In genomic region chr17:47276868-47277267, GRCh38 we compare ENCODE assay signal across 8 cellular contexts. TPM values are rescaled to one million over a fixed set of nuclear protein-coding genes. Genes with fewer than 3 reads are reported as not detected.
DNase-seq lines count a peak whose midpoint lies in the region; ATAC-seq, FAIRE-seq and TF ChIP-seq lines count a peak whose summit lies in the region.

No MANE protein-coding gene starts in this region.

- TF ChIP-seq CTCF in sigmoid colon (IDR thresholded peaks at IDR 0.05) = no peak

- peaks cover 0 to 83% (median 71%) of the 10 kb centered on the region in 4 donors for H3K4me1 ChIP-seq in sigmoid colon
- no peaks in the 10 kb centered on the region for H3K4me1 ChIP-seq in CD8-positive, alpha-beta memory T cell (ENCODE audit: insufficient read depth, low read length)

- no peak for ATAC-seq in HG03565 (IDR thresholded peaks at IDR 0.05; ENCODE audit: unreplicated experiment)

- no peaks in the 10 kb centered on the region for H3K27me3 ChIP-seq in sigmoid colon
- no peaks in the 10 kb centered on the region for H3K27me3 ChIP-seq in CD8-positive, alpha-beta memory T cell (ENCODE audit: insufficient read depth, low read length, poor library complexity, severe bottlenecking)

- 30 to 50% methylated on average over 10 of the region's 10 CpGs for WGBS in sigmoid colon, 2 donors

- intact Hi-C loops in sigmoid colon (cut with DNase I) = no loop called here

- H3K27me3 Mint-ChIP-seq in CD8-positive, alpha-beta memory T cell = peaks cover 0 to 14% of the 10 kb centered on the region in 2 donors

- no peak for TF ChIP-seq POLR2A in sigmoid colon (IDR thresholded peaks at IDR 0.05)

- DNase-seq in GM04503 (ENCODE audit: low read depth) (peak; percentile 90), RCC 7860 (ENCODE audit: low spot score) (peak; percentile 30), globus pallidus (ENCODE audit: low spot score) (peak; percentile 28), sigmoid colon (peak; percentile 94), cerebellum (ENCODE audit: low spot score) (no peak), inferior parietal cortex (ENCODE audit: extremely low spot score) (no peak)
- no peak for DNase-seq in CD8-positive, alpha-beta memory T cell

- TF ChIP-seq EP300 in sigmoid colon (IDR thresholded peaks at IDR 0.05) = peak in 1 of 4 donors; percentile 10

- CTCF ChIA-PET in CD8-positive, alpha-beta memory T cell (lab: Charles Lee) = no interaction called here

- H3K36me3 Mint-ChIP-seq in CD8-positive, alpha-beta memory T cell = no peaks in the 10 kb centered on the region

- H3K4me3 Mint-ChIP-seq in CD8-positive, alpha-beta memory T cell = no peak overlapping the region

- H3K27ac ChIP-seq in sigmoid colon = peak overlapping the region; percentile 86 to 92 (median 88)
- H3K27ac ChIP-seq in CD8-positive, alpha-beta memory T cell (ENCODE audit: low read depth, low read length) = no peak overlapping the region

- POLR2A ChIA-PET in CD8-positive, alpha-beta memory T cell (lab: Charles Lee) = no interaction called here

- no peaks in the 10 kb centered on the region for H3K36me3 ChIP-seq in sigmoid colon
- H3K36me3 ChIP-seq in CD8-positive, alpha-beta memory T cell (ENCODE audit: insufficient read depth, low read length) = no peaks in the 10 kb centered on the region

- no peak for FAIRE-seq in RCC 7860 (lab: Jason Lieb, UNC)

- no peaks in the 10 kb centered on the region for H3K4me1 Mint-ChIP-seq in CD8-positive, alpha-beta memory T cell

- no peak overlapping the region for H3K4me3 ChIP-seq in sigmoid colon
- H3K4me3 ChIP-seq in CD8-positive, alpha-beta memory T cell (ENCODE audit: low read length) = no peak overlapping the region

- no peaks in the 10 kb centered on the region for H3K9me3 ChIP-seq in sigmoid colon
- no peaks in the 10 kb centered on the region for H3K9me3 ChIP-seq in CD8-positive, alpha-beta memory T cell (ENCODE audit: low read length)

- H3K27ac Mint-ChIP-seq in CD8-positive, alpha-beta memory T cell = no peak overlapping the region

- H3K9me3 Mint-ChIP-seq in CD8-positive, alpha-beta memory T cell = no peaks in the 10 kb centered on the region

RNA-seq across cellular contexts. Expression of gene ITGB3, which starts 23.2 kb away (rescaled TPM):
- 10 to 100 TPM; 28.5 to 62.7 (median 40.1) TPM for total RNA-seq in sigmoid colon
- polyA plus RNA-seq in sigmoid colon = 1 to 10 TPM in 2 of 3 donors, under 1 TPM in 1; 0.69 to 3.4 (median 1.8) TPM
- under 1 TPM; 0.07 to 0.13 TPM for total RNA-seq in CD8-positive, alpha-beta memory T cell
- polyA plus RNA-seq in CD8-positive, alpha-beta memory T cell = not detected
- 1.6 TPM for total RNA-seq in cerebellum

RNA-seq across cellular contexts. Expression of gene EFCAB13, which starts 46.9 kb away (rescaled TPM):
- total RNA-seq in sigmoid colon (10 to 100 TPM in 3 of 4 donors, 1 to 10 TPM in 1; 8.7 to 16.3 (median 15.4) TPM), cerebellum (7.4 TPM)
- 1 to 10 TPM in 2 of 3 donors, under 1 TPM in 1; 0.46 to 3.6 (median 1.7) TPM for polyA plus RNA-seq in sigmoid colon
- 1 to 10 TPM; 4.0 to 4.8 TPM for total RNA-seq in CD8-positive, alpha-beta memory T cell
- polyA plus RNA-seq in CD8-positive, alpha-beta memory T cell = 1.4 TPM

Comparison
In these comparisons a context has a peak if more than half of its experiments do, and no peak if none do; other contexts are left out.
1. DNase-seq: peak in GM04503 (single experiment), RCC 7860 (single experiment), globus pallidus (single experiment) and sigmoid colon (single experiment); none in CD8-positive, alpha-beta memory T cell (0 of 5), cerebellum (single experiment) and inferior parietal cortex (single experiment).
2. RNA of gene ITGB3, which starts 23.2 kb away (total RNA-seq): 28.5 to 62.7 TPM in sigmoid colon; 1.6 TPM in cerebellum (single experiment) and 0.07 to 0.13 TPM in CD8-positive, alpha-beta memory T cell; every median in the first group is over 10 times any median in the second.